In genomic region chr1:243363832-243364231, GRCh38 we compare ENCODE assay signal across 21 cellular contexts.
A peak's percentile ranks its signal among the peaks of the same experiment; 100 is the strongest.
DNase-seq lines count a peak whose midpoint lies in the region; ATAC-seq, FAIRE-seq and TF ChIP-seq lines count a peak whose summit lies in the region.
"Had no signal": no experiment of that assay in that cellular context is flagged by ENCODE, and none has a peak within 500 bp of the region (broad histone marks: within the 10 kb centered on the region; RNA-seq: fewer than 3 reads in every experiment).

No MANE protein-coding gene starts in this region.

- no peak for TF ChIP-seq POLR2A in GM12878 (IDR thresholded peaks at IDR 0.05; ENCODE audit: low read depth, low read length)

- peak; percentile 81 for ATAC-seq in GM19351 (IDR thresholded peaks at IDR 0.05; ENCODE audit: unreplicated experiment)
- ATAC-seq in HG02852 (IDR thresholded peaks at IDR 0.05; ENCODE audit: unreplicated experiment), result peak; percentile 68
- no peak for ATAC-seq in GM12878
- no peak for ATAC-seq in HG03280 (IDR thresholded peaks at IDR 0.05; ENCODE audit: unreplicated experiment)
- ATAC-seq: CD8-positive, alpha-beta T cell had no signal

- in situ Hi-C loops in GM12878 (cut with MboI), result no loop called here

- H3K9me3 ChIP-seq in GM12878 (replicated peaks; ENCODE audit: control insufficient read depth, insufficient read depth, low read length), result no peaks in the 10 kb centered on the region
- H3K9me3 ChIP-seq: BLaER1 treated with 17β-estradiol and CSF1 and Interleukin-3, amounts not matched to agents 10 nM and 100 nM; Peyer's patch had no signal

- FAIRE-seq in GM12878 (lab: Jason Lieb, UNC), result no peak

- no peaks in the 10 kb centered on the region for H4K20me1 ChIP-seq in GM12878 (ENCODE audit: control insufficient read depth, insufficient read depth)
- H4K20me1 ChIP-seq: BLaER1 treated with 17β-estradiol and CSF1 and Interleukin-3, amounts not matched to agents 10 nM and 100 nM had no signal

- no TSS peak for BruUV-seq in GM12878 (replicated peaks; lab: Mats Ljungman, UMichigan)

- no peak overlapping the region for H3K4me3 ChIP-seq in GM12878
- H3K4me3 ChIP-seq: BLaER1 treated with 17β-estradiol and CSF1 and Interleukin-3, amounts not matched to agents 10 nM and 100 nM; Peyer's patch; SJSA1 had no signal

- RAD21 ChIA-PET in GM12878 (lab: Charles Lee; ENCODE audit: unreplicated experiment), result no interaction called here

- TF ChIP-seq RAD21 in GM12878 (IDR thresholded peaks at IDR 0.05; ENCODE audit: insufficient read depth, low read depth, low read length), result no peak

- H3K9ac ChIP-seq in GM12878 (ENCODE audit: control insufficient read depth, insufficient read depth, low read length), result no peak overlapping the region
- H3K9ac ChIP-seq: BLaER1 treated with 17β-estradiol and CSF1 and Interleukin-3, amounts not matched to agents 10 nM and 100 nM had no signal

- POLR2A ChIA-PET in GM12878 (lab: Charles Lee), result no interaction called here

- intact Hi-C loops in GM12878 (cut with micrococcal nuclease; ENCODE audit: unreplicated experiment), result no loop called here

- TF ChIP-seq CTCF in 22Rv1 (IDR thresholded peaks at IDR 0.05), result no peak
- no peak for TF ChIP-seq CTCF in GM12878 (IDR thresholded peaks at IDR 0.05 in 2 of 3, conservative IDR thresholded peaks at IDR 0.05 in 1 of 3; ENCODE audit: control insufficient read depth in 2 of 3, extremely low read depth in 1 of 3, insufficient read depth in 1 of 3, low read depth in 3 of 3, low read length in 3 of 3)

- TF ChIP-seq EP300 in GM12878 (IDR thresholded peaks at IDR 0.05; ENCODE audit: borderline replicate concordance in 1 of 2, control insufficient read depth in 1 of 2, low read depth in 2 of 2, low read length in 2 of 2), result no peak

- no peaks in the 10 kb centered on the region for H3K27me3 ChIP-seq in GM12878 (replicated peaks in 1 of 2; ENCODE audit: control insufficient read depth in 2 of 2, insufficient read depth in 2 of 2, low read length in 1 of 2)
- H3K27me3 ChIP-seq: BLaER1 treated with 17β-estradiol and CSF1 and Interleukin-3, amounts not matched to agents 10 nM and 100 nM; Peyer's patch; SJSA1 had no signal

- H3K4me2 ChIP-seq in GM12878 (ENCODE audit: control insufficient read depth, insufficient read depth), result no peak overlapping the region
- H3K4me2 ChIP-seq: BLaER1 treated with 17β-estradiol and CSF1 and Interleukin-3, amounts not matched to agents 10 nM and 100 nM had no signal

- SMC1A ChIA-PET in GM12878 (lab: Charles Lee; ENCODE audit: uncharacterized antibody, unreplicated experiment), result interaction anchor here (1.1 to 1.7 kb wide), 3 partner anchors 12 to 29 kb away, joined by 3 to 6 read pairs (median 3); no protein-coding TSS in a partner anchor

- H3K79me2 ChIP-seq in GM12878 (ENCODE audit: control insufficient read depth, insufficient read depth, low read length), result no peaks in the 10 kb centered on the region

- no peaks in the 10 kb centered on the region for H3K36me3 ChIP-seq in GM12878 (ENCODE audit: control insufficient read depth in 2 of 2, insufficient read depth in 2 of 2, low read length in 1 of 2)
- H3K36me3 ChIP-seq: Peyer's patch, SJSA1 had no signal

- H2AFZ ChIP-seq in GM12878 (ENCODE audit: control insufficient read depth, low read depth, low read length), result no peak overlapping the region

- DNase-seq in GM12878 (ENCODE audit: low read depth, low spot score), result no peak
- no peak for DNase-seq in GM03348 (ENCODE audit: low spot score)
- DNase-seq in GM19240 (ENCODE audit: insufficient read length, low spot score), result no peak
- no peak for DNase-seq in DMS53 treated with DMSO at 0.1 percent for 48 hours (lab: John Stamatoyannopoulos, UW; ENCODE audit: unreplicated experiment)
- DNase-seq: 8988T; CD8-positive, alpha-beta T cell; GDM1; Karpas-422; MV-4-11; NCI-H1105 treated with DMSO at 0.1 percent for 48 hours; NCI-H2081; NCI-H345; NCI-H524; NCI-H82; Peyer's patch had no signal

- 5% methylated on average over 1 of the region's 1 CpG for WGBS in GM12878 (ENCODE audit: insufficient coverage, insufficient replicate concordance, low lambda C conversion rate, missing lambda C conversion rate)

- H3K4me1 ChIP-seq in GM12878 (ENCODE audit: control insufficient read depth, insufficient read depth, low read length), result no peaks in the 10 kb centered on the region
- H3K4me1 ChIP-seq: BLaER1 treated with 17β-estradiol and CSF1 and Interleukin-3, amounts not matched to agents 10 nM and 100 nM; Peyer's patch; SJSA1 had no signal

- CTCF ChIA-PET in GM12878 (lab: Yijun Ruan, JAX), result interaction anchor here (1.7 kb wide), 1 partner anchor 21 kb away, joined by 8 read pairs; no protein-coding TSS in a partner anchor

- H3K27ac ChIP-seq in 22Rv1 (peak overlapping the region; percentile 0; the same call in 1 of the 2 replicates), GM12878 (ENCODE audit: control insufficient read depth, insufficient read depth) (no peak overlapping the region)
- H3K27ac ChIP-seq: BLaER1 treated with 17β-estradiol and CSF1 and Interleukin-3, amounts not matched to agents 10 nM and 100 nM; Peyer's patch; SJSA1 had no signal

TF ChIP-seq in GM12878, 131 proteins besides CTCF, POLR2A, EP300 and RAD21 (continues in another document):
- no peak for TF ChIP-seq MAX (IDR thresholded peaks at IDR 0.05; ENCODE audit: low read depth, low read length)
- TF ChIP-seq USF2 (IDR thresholded peaks at IDR 0.05; ENCODE audit: borderline replicate concordance, low read depth, low read length), result no peak
- TF ChIP-seq DPF2 (IDR thresholded peaks at IDR 0.05), result no peak
- no peak for TF ChIP-seq HDGF (IDR thresholded peaks at IDR 0.05)
- no peak; the same call in 1 of the 2 replicates for TF ChIP-seq ZBTB40 (IDR thresholded peaks at IDR 0.05; ENCODE audit: borderline replicate concordance)
- TF ChIP-seq KAT2A (conservative IDR thresholded peaks at IDR 0.05; ENCODE audit: control insufficient read depth, low read depth, low read length), result no peak
- no peak for TF ChIP-seq PRDM15 (CRISPR knock-in tag; IDR thresholded peaks at IDR 0.05)

Comparison
In these comparisons a context has a peak if more than half of its experiments do, and no peak if none do; other contexts are left out.
1. ATAC-seq: peak in GM19351 (single experiment) and HG02852 (single experiment); none in GM12878 (single experiment) and HG03280 (single experiment).